Comparison of ENCODE assay signal across 16 cellular contexts in genomic region chr5:140025736-140026135, GRCh38. TPM values are rescaled to one million over a fixed set of nuclear protein-coding genes. Genes with fewer than 3 reads are reported as not detected.
"Had no signal": no experiment of that assay in that cellular context is flagged by ENCODE, and none has a peak within 500 bp of the region (broad histone marks: within the 10 kb centered on the region; RNA-seq: fewer than 3 reads in every experiment).

No MANE protein-coding gene starts in this region.

- H3K4me3 Mint-ChIP-seq: activated naive CD4-positive, alpha-beta T cell treated with anti-CD3 and anti-CD28 coated beads, Interleukin-2, amount 50 U/mL, for 24 hours; immature natural killer cell; natural killer cell treated with Interleukin-12 subunit alpha and Interleukin-12 subunit beta and Interleukin-15 and Interleukin-18, amount 100 ng/mL, for 72 hours; type B pancreatic cell had no signal

- ATAC-seq: foreskin keratinocyte; natural killer cell treated with Interleukin-12 subunit alpha and Interleukin-12 subunit beta and Interleukin-15 and Interleukin-18, amount 100 ng/mL, for 72 hours; right cardiac atrium had no signal

- H3K4me1 Mint-ChIP-seq: activated naive CD4-positive, alpha-beta T cell treated with anti-CD3 and anti-CD28 coated beads, Interleukin-2, amount 50 U/mL, for 24 hours; immature natural killer cell had no signal

- H3K27ac Mint-ChIP-seq: activated naive CD4-positive, alpha-beta T cell treated with anti-CD3 and anti-CD28 coated beads, Interleukin-2, amount 50 U/mL, for 24 hours; immature natural killer cell; natural killer cell treated with Interleukin-12 subunit alpha and Interleukin-12 subunit beta and Interleukin-15 and Interleukin-18, amount 100 ng/mL, for 72 hours; type B pancreatic cell had no signal

- H3K9me3 Mint-ChIP-seq: activated naive CD4-positive, alpha-beta T cell treated with anti-CD3 and anti-CD28 coated beads, Interleukin-2, amount 50 U/mL, for 24 hours; immature natural killer cell; natural killer cell treated with Interleukin-12 subunit alpha and Interleukin-12 subunit beta and Interleukin-15 and Interleukin-18, amount 100 ng/mL, for 72 hours; type B pancreatic cell had no signal

- H3K36me3 Mint-ChIP-seq: activated naive CD4-positive, alpha-beta T cell treated with anti-CD3 and anti-CD28 coated beads, Interleukin-2, amount 50 U/mL, for 24 hours; immature natural killer cell; natural killer cell treated with Interleukin-12 subunit alpha and Interleukin-12 subunit beta and Interleukin-15 and Interleukin-18, amount 100 ng/mL, for 72 hours; type B pancreatic cell had no signal

- DNase-seq: activated CD4-positive, CD25-positive, alpha-beta regulatory T cell treated with anti-CD3 and anti-CD28 coated beads, Interleukin-2, amount 50 U/mL, for 72 hours; activated gamma-delta T cell treated with Interleukin-2 at 50 U/mL for 16 hours; activated T-cell treated with anti-CD3 and anti-CD28 coated beads, Interleukin-2, amount 50 U/mL, for 1 hour; anterior cingulate cortex; brain microvascular endothelial cell; central memory CD4-positive, alpha-beta T cell; effector memory CD4-positive, alpha-beta T cell; foreskin keratinocyte; immature natural killer cell; ovary; right cardiac atrium; stimulated activated CD4-positive, alpha-beta T cell treated with anti-CD3 and anti-CD28 coated beads, Interleukin-4, amount 100 ng/mL, for 24 hours; stimulated activated naive CD4-positive, alpha-beta T cell treated with Interleukin-2 at 50 U/mL for 16 hours had no signal

RNA-seq across cellular contexts. Expression of gene NRG2, which starts 17.4 kb away (rescaled TPM):
- total RNA-seq: natural killer cell treated with Interleukin-12 subunit alpha and Interleukin-12 subunit beta and Interleukin-15 and Interleukin-18, amount 100 ng/mL, for 72 hours had no signal
